33 cellular contexts compared by ENCODE assay signal in the genomic region with DNA sequence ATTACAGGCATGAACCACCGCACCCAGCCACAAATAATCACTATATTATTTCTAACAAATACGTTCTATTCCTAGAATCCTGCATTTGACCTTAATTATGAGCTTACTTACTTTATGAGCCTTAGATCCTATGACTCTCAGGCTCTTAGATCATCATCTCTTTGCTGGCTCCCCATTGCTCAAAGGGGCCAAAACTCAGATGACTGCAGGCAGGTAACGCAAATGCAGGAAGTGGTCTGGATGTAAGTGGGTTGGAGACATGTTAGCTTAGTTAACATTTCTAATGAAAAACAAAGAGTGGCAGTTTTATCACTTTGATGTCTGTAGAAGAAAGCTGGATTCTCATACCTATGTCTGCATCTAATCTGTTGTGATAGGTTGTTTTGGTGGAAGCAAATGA.
"Had no signal": no experiment of that assay in that cellular context is flagged by ENCODE, and none has a peak within 500 bp of the region (broad histone marks: within the 10 kb centered on the region; RNA-seq: fewer than 3 reads in every experiment).

No MANE protein-coding gene starts in this region.

- H3K4me1 Mint-ChIP-seq: activated B cell treated with CpG ODN at 0.5 μM for 24 hours; activated T-helper 17 cell treated with anti-CD3 and anti-CD28 coated beads, Interleukin-2, amount 50 U/mL, for 72 hours had no signal

- DNase-seq: activated B cell treated with CpG ODN at 0.5 μM for 24 hours; activated CD4-positive, alpha-beta memory T cell treated with anti-CD3 and anti-CD28 coated beads for 36 hours; activated CD4-positive, alpha-beta T cell treated with anti-CD3 and anti-CD28 coated beads for 48 hours; activated CD4-positive, alpha-beta T cell treated with anti-CD3 and anti-CD28 coated beads, Interleukin-2, amount 50 U/mL, for 1 hour; activated CD8-positive, alpha-beta memory T cell treated with anti-CD3 and anti-CD28 coated beads for 24 hours; activated effector memory CD4-positive, alpha-beta T cell treated with Interleukin-2 at 50 U/mL for 16 hours; activated gamma-delta T cell treated with Interleukin-2 at 50 U/mL for 16 hours; activated naive CD4-positive, alpha-beta T cell treated with anti-CD3 and anti-CD28 coated beads, Interleukin-2, amount 50 U/mL, for 16 hours; activated naive CD4-positive, alpha-beta T cell treated with Interleukin-2 at 50 U/mL for 16 hours; activated T-cell treated with anti-CD3 and anti-CD28 coated beads, Interleukin-2, amount 50 U/mL, for 4 hours; central memory CD4-positive, alpha-beta T cell; dorsolateral prefrontal cortex; effector memory CD4-positive, alpha-beta T cell; endodermal cell; foreskin fibroblast; gastrocnemius medialis; glutamatergic neuron; heart left ventricle; T-helper 1 cell; T-helper 17 cell; T1000; WERI-Rb-1 had no signal

- ATAC-seq: activated CD4-positive, CD25-positive, alpha-beta regulatory T cell treated with anti-CD3 and anti-CD28 coated beads, Interleukin-2, amount 50 U/mL, for 24 hours; activated T-cell treated with anti-CD3 and anti-CD28 coated beads, Interleukin-2, amount 50 U/mL, for 4 hours; activated T-helper 17 cell treated with anti-CD3 and anti-CD28 coated beads, Interleukin-2, amount 50 U/mL, for 72 hours; esophagus mucosa; gastrocnemius medialis; heart left ventricle; T-helper 17 cell had no signal

- H3K4me3 Mint-ChIP-seq: activated B cell treated with CpG ODN at 0.5 μM for 24 hours; activated CD4-positive, alpha-beta memory T cell treated with anti-CD3 and anti-CD28 coated beads for 36 hours; activated naive CD8-positive, alpha-beta T cell; activated T-cell treated with anti-CD3 and anti-CD28 coated beads, Interleukin-2, amount 50 U/mL, for 4 hours; activated T-helper 17 cell treated with anti-CD3 and anti-CD28 coated beads, Interleukin-2, amount 50 U/mL, for 72 hours; brain; dendritic cell treated with granulocyte-macrophage colony-stimulating factor and Interleukin-4, amounts not matched to agents 40 ng/mL and 50 ng/mL, for 4 days; endodermal cell; T-helper 17 cell; T-helper 2 cell treated with Interferon-gamma antibody and Interleukin-4, amounts not matched to agents 5 μg/mL and 100 μg/mL, for 36 hours had no signal

- H3K4me3 ChIP-seq: ascending aorta, breast epithelium, cardiac muscle cell, coronary artery, dorsolateral prefrontal cortex, gastrocnemius medialis, heart left ventricle had no signal

- H3K27me3 ChIP-seq: ascending aorta, breast epithelium, cardiac muscle cell, dorsolateral prefrontal cortex, gastrocnemius medialis, heart left ventricle had no signal

- H3K9me3 ChIP-seq: ascending aorta, breast epithelium, gastrocnemius medialis, heart left ventricle had no signal

- H3K27me3 Mint-ChIP-seq: activated B cell treated with CpG ODN at 0.5 μM for 24 hours; activated CD4-positive, alpha-beta memory T cell treated with anti-CD3 and anti-CD28 coated beads for 36 hours; activated naive CD8-positive, alpha-beta T cell; activated T-helper 17 cell treated with anti-CD3 and anti-CD28 coated beads, Interleukin-2, amount 50 U/mL, for 72 hours; dendritic cell treated with granulocyte-macrophage colony-stimulating factor and Interleukin-4, amounts not matched to agents 40 ng/mL and 50 ng/mL, for 4 days; T-helper 17 cell had no signal

- H3K36me3 ChIP-seq: ascending aorta, breast epithelium, cardiac muscle cell, gastrocnemius medialis, heart left ventricle, WERI-Rb-1 had no signal

- H3K36me3 Mint-ChIP-seq: brain had no signal

- H3K4me1 ChIP-seq: breast epithelium had no signal

- H3K27ac Mint-ChIP-seq: activated B cell treated with CpG ODN at 0.5 μM for 24 hours; activated CD4-positive, alpha-beta memory T cell treated with anti-CD3 and anti-CD28 coated beads for 36 hours; activated naive CD8-positive, alpha-beta T cell; activated T-helper 17 cell treated with anti-CD3 and anti-CD28 coated beads, Interleukin-2, amount 50 U/mL, for 72 hours; brain; dendritic cell treated with granulocyte-macrophage colony-stimulating factor and Interleukin-4, amounts not matched to agents 40 ng/mL and 50 ng/mL, for 4 days; endodermal cell; T-helper 17 cell; T-helper 2 cell treated with Interferon-gamma antibody and Interleukin-4, amounts not matched to agents 5 μg/mL and 100 μg/mL, for 36 hours had no signal

- H3K27ac ChIP-seq: ascending aorta, breast epithelium, cardiac muscle cell, coronary artery, dorsolateral prefrontal cortex, gastrocnemius medialis, heart left ventricle, WERI-Rb-1 had no signal

- H3K9me3 Mint-ChIP-seq: activated B cell treated with CpG ODN at 0.5 μM for 24 hours; activated CD4-positive, alpha-beta memory T cell treated with anti-CD3 and anti-CD28 coated beads for 36 hours; activated T-cell treated with anti-CD3 and anti-CD28 coated beads, Interleukin-2, amount 50 U/mL, for 4 hours; activated T-helper 17 cell treated with anti-CD3 and anti-CD28 coated beads, Interleukin-2, amount 50 U/mL, for 72 hours; brain; dendritic cell treated with granulocyte-macrophage colony-stimulating factor and Interleukin-4, amounts not matched to agents 40 ng/mL and 50 ng/mL, for 4 days; endodermal cell; T-helper 2 cell treated with Interferon-gamma antibody and Interleukin-4, amounts not matched to agents 5 μg/mL and 100 μg/mL, for 36 hours had no signal
